20 cellular contexts compared by ENCODE assay signal in the genomic region with DNA sequence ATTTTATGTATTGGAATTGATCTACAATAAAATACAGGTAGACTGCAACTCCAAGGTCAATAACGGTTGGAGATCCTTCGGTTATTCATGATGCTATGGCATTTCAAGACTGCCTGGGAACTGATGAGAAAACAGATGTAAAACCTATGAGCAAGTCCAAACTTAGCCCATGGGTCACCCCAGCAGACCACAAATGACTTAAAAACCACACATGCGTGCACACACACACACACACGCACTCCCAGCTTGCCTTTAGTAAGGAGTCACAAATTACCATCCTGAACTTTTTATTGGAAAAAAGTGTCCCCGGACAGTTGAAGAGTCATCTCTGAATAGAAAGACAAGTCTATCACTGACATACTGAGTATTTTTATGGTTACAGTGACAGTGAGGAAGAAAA. TPM values are rescaled to one million over a fixed set of nuclear protein-coding genes. Genes with fewer than 3 reads are reported as not detected.
DNase-seq lines count a peak whose midpoint lies in the region; FAIRE-seq and TF ChIP-seq lines count a peak whose summit lies in the region.
"Had no signal": no experiment of that assay in that cellular context is flagged by ENCODE, and none has a peak within 500 bp of the region (broad histone marks: within the 10 kb centered on the region; RNA-seq: fewer than 3 reads in every experiment).

No MANE protein-coding gene starts in this region.

- DNase-seq in activated CD4-positive, alpha-beta T cell treated with anti-CD3 and anti-CD28 coated beads, Interleukin-2, amount 10 ng/mL, durations not matched to agents 7 days and 5 days = no peak
- no peak for DNase-seq in activated CD4-positive, alpha-beta T cell treated with anti-CD3 and anti-CD28 coated beads for 4 hours
- DNase-seq in GM12891 (ENCODE audit: insufficient read length, low spot score) = no peak
- DNase-seq in astrocyte (ENCODE audit: low read depth) = peak; percentile 4
- no peak for DNase-seq in RPMI8226
- DNase-seq in coronary artery (ENCODE audit: low spot score) = no peak
- no peak for DNase-seq in AML-193 (lab: John Stamatoyannopoulos, UW)
- DNase-seq: C1 segment of cervical spinal cord, DND-41, GDM1, HFFc6, Karpas-422, NCI-H1417, NCI-H1930, NCI-H748 treated with DMSO at 0.1 percent for 48 hours had no signal

- H3K4me1 Mint-ChIP-seq in activated CD4-positive, alpha-beta T cell treated with anti-CD3 and anti-CD28 coated beads, Interleukin-2, amount 10 ng/mL, durations not matched to agents 7 days and 5 days = peaks cover 7% of the 10 kb centered on the region
- H3K4me1 Mint-ChIP-seq in astrocyte (ENCODE audit: low read depth, unreplicated experiment) = peaks cover 7% of the 10 kb centered on the region

- H3K4me1 ChIP-seq in astrocyte (ENCODE audit: insufficient read depth, low read length) (no peaks in the 10 kb centered on the region), neutrophil (ENCODE audit: control insufficient read depth in 1 of 2, insufficient read depth in 1 of 2, low read depth in 1 of 2, low read length in 1 of 2) (peaks cover 35 to 40% of the 10 kb centered on the region in 2 experiments)

- no peaks in the 10 kb centered on the region for H4K20me1 ChIP-seq in astrocyte (ENCODE audit: insufficient read depth, low read length)

- TF ChIP-seq POLR2A in GM12891 (IDR thresholded peaks at IDR 0.05; ENCODE audit: low read depth, low read length) = no peak

- H3K27me3 Mint-ChIP-seq in activated CD4-positive, alpha-beta T cell treated with anti-CD3 and anti-CD28 coated beads, Interleukin-2, amount 10 ng/mL, durations not matched to agents 7 days and 5 days = no peaks in the 10 kb centered on the region
- H3K27me3 Mint-ChIP-seq in astrocyte (ENCODE audit: low read depth, unreplicated experiment) = no peaks in the 10 kb centered on the region

- CTCF ChIA-PET in activated CD4-positive, alpha-beta T cell treated with anti-CD3 and anti-CD28 coated beads, Interleukin-2, amount 10 ng/mL, durations not matched to agents 7 days and 5 days (lab: Charles Lee) = no interaction called here

- H3K9me3 ChIP-seq in astrocyte (ENCODE audit: insufficient read depth, low read depth, low read length) = peaks cover 3% of the 10 kb centered on the region
- H3K9me3 ChIP-seq in neutrophil = no peaks in the 10 kb centered on the region

- TF ChIP-seq CTCF in astrocyte (IDR thresholded peaks at IDR 0.05; ENCODE audit: insufficient read depth, low read depth, low read length) (no peak), neutrophil (IDR thresholded peaks at IDR 0.05) (no peak), coronary artery (IDR thresholded peaks at IDR 0.05) (no peak)

- H3K4me2 ChIP-seq in astrocyte (ENCODE audit: low read length) = no peak overlapping the region

- no peak overlapping the region for H2AFZ ChIP-seq in astrocyte (ENCODE audit: low read depth, low read length)

- H3K36me3 ChIP-seq in astrocyte (ENCODE audit: insufficient read depth, low read length) = no peaks in the 10 kb centered on the region
- peaks cover 77% of the 10 kb centered on the region for H3K36me3 ChIP-seq in neutrophil

- H3K9ac ChIP-seq in astrocyte (ENCODE audit: low read length) = no peak overlapping the region

- H3K27me3 ChIP-seq in astrocyte (ENCODE audit: insufficient read depth, low read length) (no peaks in the 10 kb centered on the region), neutrophil (no peaks in the 10 kb centered on the region)

- FAIRE-seq in GM12891 (lab: Jason Lieb, UNC) = no peak
- no peak for FAIRE-seq in astrocyte (lab: Jason Lieb, UNC)
- FAIRE-seq: A204.1, GM12892, GM19239 had no signal

- no peaks in the 10 kb centered on the region for H3K79me2 ChIP-seq in astrocyte (ENCODE audit: insufficient read depth, low read length)

- peak overlapping the region; percentile 39 for H3K27ac Mint-ChIP-seq in activated CD4-positive, alpha-beta T cell treated with anti-CD3 and anti-CD28 coated beads, Interleukin-2, amount 10 ng/mL, durations not matched to agents 7 days and 5 days
- peak overlapping the region; percentile 24 for H3K27ac Mint-ChIP-seq in astrocyte (ENCODE audit: unreplicated experiment)
- H3K27ac Mint-ChIP-seq: HFFc6 had no signal

- peaks cover 9% of the 10 kb centered on the region for H3K9me3 Mint-ChIP-seq in activated CD4-positive, alpha-beta T cell treated with anti-CD3 and anti-CD28 coated beads, Interleukin-2, amount 10 ng/mL, durations not matched to agents 7 days and 5 days
- peaks cover 7% of the 10 kb centered on the region for H3K9me3 Mint-ChIP-seq in astrocyte (ENCODE audit: unreplicated experiment)

- no peak overlapping the region for H3K27ac ChIP-seq in astrocyte (ENCODE audit: low read depth, low read length)
- H3K27ac ChIP-seq in neutrophil = peak overlapping the region; percentile 54
- H3K27ac ChIP-seq in coronary artery = no peak overlapping the region
- H3K27ac ChIP-seq: RWPE1 had no signal

- no peak overlapping the region for H3K4me3 Mint-ChIP-seq in activated CD4-positive, alpha-beta T cell treated with anti-CD3 and anti-CD28 coated beads, Interleukin-2, amount 10 ng/mL, durations not matched to agents 7 days and 5 days
- no peak overlapping the region for H3K4me3 Mint-ChIP-seq in astrocyte (ENCODE audit: unreplicated experiment)
- H3K4me3 Mint-ChIP-seq: HFFc6 had no signal

- H3K4me3 ChIP-seq in astrocyte (ENCODE audit: insufficient read depth, low read depth, low read length) (no peak overlapping the region), neutrophil (ENCODE audit: low read depth in 1 of 2, low read length in 1 of 2) (no peak overlapping the region), coronary artery (no peak overlapping the region)

- POLR2A ChIA-PET in activated CD4-positive, alpha-beta T cell treated with anti-CD3 and anti-CD28 coated beads, Interleukin-2, amount 10 ng/mL, durations not matched to agents 7 days and 5 days (lab: Charles Lee) = interaction anchor here (0.5 kb wide), 1 partner anchor 10 kb away, joined by 7 read pairs; no protein-coding TSS in a partner anchor

- H3K36me3 Mint-ChIP-seq in activated CD4-positive, alpha-beta T cell treated with anti-CD3 and anti-CD28 coated beads, Interleukin-2, amount 10 ng/mL, durations not matched to agents 7 days and 5 days (ENCODE audit: low read depth) = peaks cover 67% of the 10 kb centered on the region
- H3K36me3 Mint-ChIP-seq in astrocyte (ENCODE audit: low read depth, unreplicated experiment) = peaks cover 44% of the 10 kb centered on the region

TF ChIP-seq in GM12891, 5 proteins besides CTCF, POLR2A, EP300 and RAD21:
- no peak for TF ChIP-seq SPI1 (IDR thresholded peaks at IDR 0.05; ENCODE audit: low read depth, low read length)
- 0 out of 2 replicates have a peak, but pooled peaks have one; percentile 13 for TF ChIP-seq POLR2AphosphoS5 (IDR thresholded peaks at IDR 0.05; ENCODE audit: low read depth, low read length)
TF ChIP-seq in GM12891: peak in this region for 1.

RNA-seq across cellular contexts. Expression of gene TRIM25, which starts 26.7 kb away (rescaled TPM):
- 100 to 1,000 TPM; 168 to 193 TPM for total RNA-seq in activated CD4-positive, alpha-beta T cell treated with anti-CD3 and anti-CD28 coated beads, Interleukin-2, amount 10 ng/mL, durations not matched to agents 7 days and 5 days
- polyA plus RNA-seq in GM12891 (2012; ENCODE audit: low read depth, missing spikeins) = 49.7 TPM
- 96.3 and 105 TPM in 2 replicates for total RNA-seq in astrocyte

RNA-seq across cellular contexts. Expression of gene DGKE, which starts 53.2 kb away (rescaled TPM):
- 10 to 100 TPM; 24.6 to 25.3 TPM for total RNA-seq in activated CD4-positive, alpha-beta T cell treated with anti-CD3 and anti-CD28 coated beads, Interleukin-2, amount 10 ng/mL, durations not matched to agents 7 days and 5 days
- polyA plus RNA-seq in GM12891 (2012; ENCODE audit: low read depth, missing spikeins) = 4.0 TPM
- 5.2 and 5.5 TPM in 2 replicates for total RNA-seq in astrocyte

RNA-seq across cellular contexts. Expression of gene C17orf67, which starts 53.4 kb away (rescaled TPM):
- total RNA-seq in activated CD4-positive, alpha-beta T cell treated with anti-CD3 and anti-CD28 coated beads, Interleukin-2, amount 10 ng/mL, durations not matched to agents 7 days and 5 days = 1 to 10 TPM; 5.1 to 5.2 TPM
- 0.54 TPM for polyA plus RNA-seq in GM12891 (2012; ENCODE audit: low read depth, missing spikeins)
- total RNA-seq in astrocyte = 2.2 and 2.8 TPM in 2 replicates
